Comparison of ENCODE assay signal across 17 cellular contexts in the genomic region with DNA sequence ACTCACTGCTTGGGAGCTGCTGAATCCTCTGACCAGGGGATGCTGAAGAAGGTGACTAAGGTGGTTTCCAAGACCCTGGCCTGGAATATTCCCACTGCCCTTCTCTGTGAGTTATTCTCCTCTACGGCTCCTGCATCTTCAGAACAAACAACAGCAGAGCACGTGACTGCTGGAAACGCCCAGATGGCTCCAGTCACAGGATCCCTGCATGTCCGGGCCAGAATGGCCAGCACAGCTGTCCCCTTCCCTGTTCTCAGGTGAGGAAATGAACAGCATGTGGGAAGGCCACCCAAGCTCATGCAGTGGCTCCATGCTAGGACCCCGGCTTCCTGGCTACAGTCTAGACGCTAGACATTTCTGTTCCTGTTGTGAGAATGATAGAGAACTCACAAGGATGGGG. TPM values are rescaled to one million over a fixed set of nuclear protein-coding genes. Genes with fewer than 3 reads are reported as not detected.
DNase-seq lines count a peak whose midpoint lies in the region; ATAC-seq, FAIRE-seq and TF ChIP-seq lines count a peak whose summit lies in the region.
"Had no signal": no experiment of that assay in that cellular context is flagged by ENCODE, and none has a peak within 500 bp of the region (broad histone marks: within the 10 kb centered on the region; RNA-seq: fewer than 3 reads in every experiment).

No MANE protein-coding gene starts in this region.

- TF ChIP-seq CTCF in uterus (IDR thresholded peaks at IDR 0.05): no peak

- DNase-seq in left ventricle myocardium superior: no peak
- DNase-seq in left cardiac atrium: no peak
- peak; percentile 41 for DNase-seq in SK-N-DZ (ENCODE audit: low spot score)
- peak; percentile 49 for DNase-seq in left kidney (ENCODE audit: low read depth, low spot score)
- DNase-seq in uterus: no peak
- DNase-seq in midbrain (lab: John Stamatoyannopoulos, UW): no peak
- DNase-seq in GM12891 (ENCODE audit: insufficient read length, low spot score): no peak
- DNase-seq: BE2C; CD4-positive, alpha-beta memory T cell; GM23248; H7 had no signal

- H3K9me3 ChIP-seq in uterus: no peaks in the 10 kb centered on the region
- H3K9me3 ChIP-seq: BE2C had no signal

- TF ChIP-seq POLR2A in uterus (IDR thresholded peaks at IDR 0.05) (no peak), GM12891 (IDR thresholded peaks at IDR 0.05; ENCODE audit: low read depth, low read length) (no peak)

- no peaks in the 10 kb centered on the region for H3K27me3 ChIP-seq in uterus
- H3K27me3 ChIP-seq: BE2C had no signal

- no peak overlapping the region for H3K4me3 ChIP-seq in uterus
- H3K4me3 ChIP-seq: A549, GM23248 had no signal

- FAIRE-seq in GM12891 (lab: Jason Lieb, UNC): no peak
- FAIRE-seq: A549 had no signal

- intact Hi-C loops in left ventricle myocardium superior (cut with micrococcal nuclease): no loop called here
- intact Hi-C loops in left cardiac atrium (cut with DNase I): no loop called here
- intact Hi-C loops in uterus (cut with DNase I; ENCODE audit: low total_unique reads): no loop called here

- H3K4me1 ChIP-seq in uterus: no peaks in the 10 kb centered on the region
- H3K4me1 ChIP-seq: A549, BE2C had no signal

- no peaks in the 10 kb centered on the region for H3K36me3 ChIP-seq in uterus
- H3K36me3 ChIP-seq: BE2C had no signal

- ATAC-seq in left ventricle myocardium superior: peak; percentile 60
- no peak for ATAC-seq in left cardiac atrium
- ATAC-seq: A549 had no signal

- H3K27ac ChIP-seq in uterus: peak overlapping the region; percentile 29 to 35
- H3K27ac ChIP-seq: A549, C4-2B, GM23248 had no signal

TF ChIP-seq in GM12891, 5 proteins besides CTCF, POLR2A, EP300 and RAD21:
- TF ChIP-seq POLR2AphosphoS5 (IDR thresholded peaks at IDR 0.05; ENCODE audit: low read depth, low read length) (no peak), SPI1 (IDR thresholded peaks at IDR 0.05; ENCODE audit: low read depth, low read length) (no peak), TAF1 (IDR thresholded peaks at IDR 0.05; ENCODE audit: low read depth, low read length) (no peak), POU2F2 (IDR thresholded peaks at IDR 0.05; ENCODE audit: low read depth, low read length) (no peak), PAX5 (IDR thresholded peaks at IDR 0.05; ENCODE audit: insufficient read depth, low read length, severe bottlenecking) (no peak)
TF ChIP-seq in GM12891: peak in this region for 0.

RNA-seq across cellular contexts. Expression of gene GHRHR, which starts 43.1 kb away (rescaled TPM):
- not detected for total RNA-seq in left ventricle myocardium superior
- total RNA-seq in left cardiac atrium: not detected
- not detected in 2 replicates for polyA plus RNA-seq in SK-N-DZ (2014; cell fraction: cytosol; rRNA removed)
- polyA plus RNA-seq in SK-N-DZ (2014; cell fraction: nucleus; rRNA removed): not detected in 2 replicates
- total RNA-seq in uterus: not detected
- not detected for polyA plus RNA-seq in GM12891 (2012; ENCODE audit: low read depth, missing spikeins)
- total RNA-seq: CD4-positive, alpha-beta memory T cell; Daoy; GM23248; HT-29 had no signal
- polyA plus RNA-seq: A549; AG04450; CD4-positive, alpha-beta memory T cell; GM23248; IgD-negative memory B cell had no signal

RNA-seq across cellular contexts. Expression of gene ADCYAP1R1, which starts 45.2 kb away (rescaled TPM):
- total RNA-seq in left ventricle myocardium superior (6.0 TPM), left cardiac atrium (1 to 10 TPM; 1.0 to 4.8 TPM), uterus (10 to 100 TPM in 1 of 4 donors, 1 to 10 TPM in 3; 3.1 to 22.0 (median 6.7) TPM)
- polyA plus RNA-seq in SK-N-DZ (2014; cell fraction: cytosol; rRNA removed): 36.7 and 50.6 TPM in 2 replicates
- 26.5 and 30.1 TPM in 2 replicates for polyA plus RNA-seq in SK-N-DZ (2014; cell fraction: nucleus; rRNA removed)
- polyA plus RNA-seq in GM12891 (2012; ENCODE audit: low read depth, missing spikeins): not detected
- total RNA-seq: CD4-positive, alpha-beta memory T cell; GM23248; HT-29 had no signal
- polyA plus RNA-seq: AG04450; CD4-positive, alpha-beta memory T cell; IgD-negative memory B cell had no signal

Comparison
In these comparisons a context has a peak if more than half of its experiments do, and no peak if none do; other contexts are left out.
1. DNase-seq: peak in SK-N-DZ (single experiment) and left kidney (single experiment); none in left ventricle myocardium superior (single experiment), left cardiac atrium (single experiment), uterus (0 of 2), midbrain (single experiment) and GM12891 (single experiment).